Comparison of ENCODE assay signal across 1 cellular context in genomic region chr2:39494784-39495251, GRCh38.
TF ChIP-seq lines count a peak whose summit lies in the region.

No MANE protein-coding gene starts in this region.

TF ChIP-seq in K562, 482 proteins besides CTCF, POLR2A, EP300 and RAD21 (continued from another document and continues in another):
- TF ChIP-seq SMARCE1 (IDR thresholded peaks at IDR 0.05), result peak; percentile 36; the same call in 1 of the 2 replicates
- TF ChIP-seq HBP1 (CRISPR knock-in tag; IDR thresholded peaks at IDR 0.05), result no peak
- TF ChIP-seq HOXB6 (CRISPR knock-in tag; IDR thresholded peaks at IDR 0.05; ENCODE audit: borderline replicate concordance), result no peak
- TF ChIP-seq HNRNPL (IDR thresholded peaks at IDR 0.05; ENCODE audit: low read depth, low read length), result no peak
- 0 out of 4 replicates have a peak, but pooled peaks of 1 of the 2 experiments have one; percentile 36 for TF ChIP-seq HDAC1 (IDR thresholded peaks at IDR 0.05)
- TF ChIP-seq, protein P1, sequence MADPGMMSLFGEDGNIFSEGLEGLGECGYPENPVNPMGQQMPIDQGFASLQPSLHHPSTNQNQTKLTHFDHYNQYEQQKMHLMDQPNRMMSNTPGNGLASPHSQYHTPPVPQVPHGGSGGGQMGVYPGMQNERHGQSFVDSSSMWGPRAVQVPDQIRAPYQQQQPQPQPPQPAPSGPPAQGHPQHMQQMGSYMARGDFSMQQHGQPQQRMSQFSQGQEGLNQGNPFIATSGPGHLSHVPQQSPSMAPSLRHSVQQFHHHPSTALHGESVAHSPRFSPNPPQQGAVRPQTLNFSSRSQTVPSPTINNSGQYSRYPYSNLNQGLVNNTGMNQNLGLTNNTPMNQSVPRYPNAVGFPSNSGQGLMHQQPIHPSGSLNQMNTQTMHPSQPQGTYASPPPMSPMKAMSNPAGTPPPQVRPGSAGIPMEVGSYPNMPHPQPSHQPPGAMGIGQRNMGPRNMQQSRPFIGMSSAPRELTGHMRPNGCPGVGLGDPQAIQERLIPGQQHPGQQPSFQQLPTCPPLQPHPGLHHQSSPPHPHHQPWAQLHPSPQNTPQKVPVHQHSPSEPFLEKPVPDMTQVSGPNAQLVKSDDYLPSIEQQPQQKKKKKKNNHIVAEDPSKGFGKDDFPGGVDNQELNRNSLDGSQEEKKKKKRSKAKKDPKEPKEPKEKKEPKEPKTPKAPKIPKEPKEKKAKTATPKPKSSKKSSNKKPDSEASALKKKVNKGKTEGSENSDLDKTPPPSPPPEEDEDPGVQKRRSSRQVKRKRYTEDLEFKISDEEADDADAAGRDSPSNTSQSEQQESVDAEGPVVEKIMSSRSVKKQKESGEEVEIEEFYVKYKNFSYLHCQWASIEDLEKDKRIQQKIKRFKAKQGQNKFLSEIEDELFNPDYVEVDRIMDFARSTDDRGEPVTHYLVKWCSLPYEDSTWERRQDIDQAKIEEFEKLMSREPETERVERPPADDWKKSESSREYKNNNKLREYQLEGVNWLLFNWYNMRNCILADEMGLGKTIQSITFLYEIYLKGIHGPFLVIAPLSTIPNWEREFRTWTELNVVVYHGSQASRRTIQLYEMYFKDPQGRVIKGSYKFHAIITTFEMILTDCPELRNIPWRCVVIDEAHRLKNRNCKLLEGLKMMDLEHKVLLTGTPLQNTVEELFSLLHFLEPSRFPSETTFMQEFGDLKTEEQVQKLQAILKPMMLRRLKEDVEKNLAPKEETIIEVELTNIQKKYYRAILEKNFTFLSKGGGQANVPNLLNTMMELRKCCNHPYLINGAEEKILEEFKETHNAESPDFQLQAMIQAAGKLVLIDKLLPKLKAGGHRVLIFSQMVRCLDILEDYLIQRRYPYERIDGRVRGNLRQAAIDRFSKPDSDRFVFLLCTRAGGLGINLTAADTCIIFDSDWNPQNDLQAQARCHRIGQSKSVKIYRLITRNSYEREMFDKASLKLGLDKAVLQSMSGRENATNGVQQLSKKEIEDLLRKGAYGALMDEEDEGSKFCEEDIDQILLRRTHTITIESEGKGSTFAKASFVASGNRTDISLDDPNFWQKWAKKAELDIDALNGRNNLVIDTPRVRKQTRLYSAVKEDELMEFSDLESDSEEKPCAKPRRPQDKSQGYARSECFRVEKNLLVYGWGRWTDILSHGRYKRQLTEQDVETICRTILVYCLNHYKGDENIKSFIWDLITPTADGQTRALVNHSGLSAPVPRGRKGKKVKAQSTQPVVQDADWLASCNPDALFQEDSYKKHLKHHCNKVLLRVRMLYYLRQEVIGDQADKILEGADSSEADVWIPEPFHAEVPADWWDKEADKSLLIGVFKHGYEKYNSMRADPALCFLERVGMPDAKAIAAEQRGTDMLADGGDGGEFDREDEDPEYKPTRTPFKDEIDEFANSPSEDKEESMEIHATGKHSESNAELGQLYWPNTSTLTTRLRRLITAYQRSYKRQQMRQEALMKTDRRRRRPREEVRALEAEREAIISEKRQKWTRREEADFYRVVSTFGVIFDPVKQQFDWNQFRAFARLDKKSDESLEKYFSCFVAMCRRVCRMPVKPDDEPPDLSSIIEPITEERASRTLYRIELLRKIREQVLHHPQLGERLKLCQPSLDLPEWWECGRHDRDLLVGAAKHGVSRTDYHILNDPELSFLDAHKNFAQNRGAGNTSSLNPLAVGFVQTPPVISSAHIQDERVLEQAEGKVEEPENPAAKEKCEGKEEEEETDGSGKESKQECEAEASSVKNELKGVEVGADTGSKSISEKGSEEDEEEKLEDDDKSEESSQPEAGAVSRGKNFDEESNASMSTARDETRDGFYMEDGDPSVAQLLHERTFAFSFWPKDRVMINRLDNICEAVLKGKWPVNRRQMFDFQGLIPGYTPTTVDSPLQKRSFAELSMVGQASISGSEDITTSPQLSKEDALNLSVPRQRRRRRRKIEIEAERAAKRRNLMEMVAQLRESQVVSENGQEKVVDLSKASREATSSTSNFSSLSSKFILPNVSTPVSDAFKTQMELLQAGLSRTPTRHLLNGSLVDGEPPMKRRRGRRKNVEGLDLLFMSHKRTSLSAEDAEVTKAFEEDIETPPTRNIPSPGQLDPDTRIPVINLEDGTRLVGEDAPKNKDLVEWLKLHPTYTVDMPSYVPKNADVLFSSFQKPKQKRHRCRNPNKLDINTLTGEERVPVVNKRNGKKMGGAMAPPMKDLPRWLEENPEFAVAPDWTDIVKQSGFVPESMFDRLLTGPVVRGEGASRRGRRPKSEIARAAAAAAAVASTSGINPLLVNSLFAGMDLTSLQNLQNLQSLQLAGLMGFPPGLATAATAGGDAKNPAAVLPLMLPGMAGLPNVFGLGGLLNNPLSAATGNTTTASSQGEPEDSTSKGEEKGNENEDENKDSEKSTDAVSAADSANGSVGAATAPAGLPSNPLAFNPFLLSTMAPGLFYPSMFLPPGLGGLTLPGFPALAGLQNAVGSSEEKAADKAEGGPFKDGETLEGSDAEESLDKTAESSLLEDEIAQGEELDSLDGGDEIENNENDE (IDR thresholded peaks at IDR 0.05; ENCODE audit: low read depth, low read length), result no peak
- TF ChIP-seq, protein P2, sequence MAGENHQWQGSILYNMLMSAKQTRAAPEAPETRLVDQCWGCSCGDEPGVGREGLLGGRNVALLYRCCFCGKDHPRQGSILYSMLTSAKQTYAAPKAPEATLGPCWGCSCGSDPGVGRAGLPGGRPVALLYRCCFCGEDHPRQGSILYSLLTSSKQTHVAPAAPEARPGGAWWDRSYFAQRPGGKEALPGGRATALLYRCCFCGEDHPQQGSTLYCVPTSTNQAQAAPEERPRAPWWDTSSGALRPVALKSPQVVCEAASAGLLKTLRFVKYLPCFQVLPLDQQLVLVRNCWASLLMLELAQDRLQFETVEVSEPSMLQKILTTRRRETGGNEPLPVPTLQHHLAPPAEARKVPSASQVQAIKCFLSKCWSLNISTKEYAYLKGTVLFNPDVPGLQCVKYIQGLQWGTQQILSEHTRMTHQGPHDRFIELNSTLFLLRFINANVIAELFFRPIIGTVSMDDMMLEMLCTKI (IDR thresholded peaks at IDR 0.05; ENCODE audit: partially characterized antibody), result no peak
- TF ChIP-seq EZH2 (IDR thresholded peaks at IDR 0.05; ENCODE audit: borderline replicate concordance, low read depth, low read length), result no peak
- TF ChIP-seq TCF3 (CRISPR knock-in tag; IDR thresholded peaks at IDR 0.05), result 0 out of 2 replicates have a peak, but pooled peaks have one; percentile 10
- TF ChIP-seq RUNX1 (IDR thresholded peaks at IDR 0.05; ENCODE audit: low read depth), result no peak
- TF ChIP-seq ZNF280A (IDR thresholded peaks at IDR 0.05; ENCODE audit: low read depth, partially characterized antibody), result no peak
- TF ChIP-seq HDGF (IDR thresholded peaks at IDR 0.05), result no peak
- TF ChIP-seq, protein P3, sequence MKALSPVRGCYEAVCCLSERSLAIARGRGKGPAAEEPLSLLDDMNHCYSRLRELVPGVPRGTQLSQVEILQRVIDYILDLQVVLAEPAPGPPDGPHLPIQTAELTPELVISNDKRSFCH (CRISPR knock-in tag; IDR thresholded peaks at IDR 0.05), result no peak
- TF ChIP-seq, protein P3 (tag; IDR thresholded peaks at IDR 0.05), result no peak
- TF ChIP-seq, protein P4, sequence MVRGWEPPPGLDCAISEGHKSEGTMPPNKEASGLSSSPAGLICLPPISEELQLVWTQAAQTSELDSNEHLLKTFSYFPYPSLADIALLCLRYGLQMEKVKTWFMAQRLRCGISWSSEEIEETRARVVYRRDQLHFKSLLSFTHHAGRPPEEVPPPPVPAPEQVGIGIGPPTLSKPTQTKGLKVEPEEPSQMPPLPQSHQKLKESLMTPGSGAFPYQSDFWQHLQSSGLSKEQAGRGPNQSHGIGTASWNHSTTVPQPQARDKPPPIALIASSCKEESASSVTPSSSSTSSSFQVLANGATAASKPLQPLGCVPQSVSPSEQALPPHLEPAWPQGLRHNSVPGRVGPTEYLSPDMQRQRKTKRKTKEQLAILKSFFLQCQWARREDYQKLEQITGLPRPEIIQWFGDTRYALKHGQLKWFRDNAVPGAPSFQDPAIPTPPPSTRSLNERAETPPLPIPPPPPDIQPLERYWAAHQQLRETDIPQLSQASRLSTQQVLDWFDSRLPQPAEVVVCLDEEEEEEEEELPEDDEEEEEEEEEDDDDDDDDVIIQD (CRISPR knock-in tag; IDR thresholded peaks at IDR 0.05), result no peak
- TF ChIP-seq CCNT2 (IDR thresholded peaks at IDR 0.05; ENCODE audit: borderline replicate concordance, extremely low read depth, insufficient read length, low read depth, low read length), result no peak
- no peak for TF ChIP-seq ZNF592 (IDR thresholded peaks at IDR 0.05)
- no peak for TF ChIP-seq PHF8 (IDR thresholded peaks at IDR 0.05; ENCODE audit: borderline replicate concordance, low read length)
- TF ChIP-seq RBM17 (IDR thresholded peaks at IDR 0.05; ENCODE audit: borderline replicate concordance, low read depth, low read length), result no peak
- no peak for TF ChIP-seq NCOA6 (IDR thresholded peaks at IDR 0.05)
- TF ChIP-seq RBBP5 (IDR thresholded peaks at IDR 0.05; ENCODE audit: borderline replicate concordance, insufficient read depth, low read length, poor library complexity, severe bottlenecking), result no peak
- TF ChIP-seq ZBTB2 (IDR thresholded peaks at IDR 0.05), result no peak
- TF ChIP-seq ZNF224 (CRISPR knock-in tag; IDR thresholded peaks at IDR 0.05), result no peak
- TF ChIP-seq SMARCA4 (IDR thresholded peaks at IDR 0.05), result peak; percentile 37; the same call in 1 of the 2 replicates
- TF ChIP-seq, protein P5, sequence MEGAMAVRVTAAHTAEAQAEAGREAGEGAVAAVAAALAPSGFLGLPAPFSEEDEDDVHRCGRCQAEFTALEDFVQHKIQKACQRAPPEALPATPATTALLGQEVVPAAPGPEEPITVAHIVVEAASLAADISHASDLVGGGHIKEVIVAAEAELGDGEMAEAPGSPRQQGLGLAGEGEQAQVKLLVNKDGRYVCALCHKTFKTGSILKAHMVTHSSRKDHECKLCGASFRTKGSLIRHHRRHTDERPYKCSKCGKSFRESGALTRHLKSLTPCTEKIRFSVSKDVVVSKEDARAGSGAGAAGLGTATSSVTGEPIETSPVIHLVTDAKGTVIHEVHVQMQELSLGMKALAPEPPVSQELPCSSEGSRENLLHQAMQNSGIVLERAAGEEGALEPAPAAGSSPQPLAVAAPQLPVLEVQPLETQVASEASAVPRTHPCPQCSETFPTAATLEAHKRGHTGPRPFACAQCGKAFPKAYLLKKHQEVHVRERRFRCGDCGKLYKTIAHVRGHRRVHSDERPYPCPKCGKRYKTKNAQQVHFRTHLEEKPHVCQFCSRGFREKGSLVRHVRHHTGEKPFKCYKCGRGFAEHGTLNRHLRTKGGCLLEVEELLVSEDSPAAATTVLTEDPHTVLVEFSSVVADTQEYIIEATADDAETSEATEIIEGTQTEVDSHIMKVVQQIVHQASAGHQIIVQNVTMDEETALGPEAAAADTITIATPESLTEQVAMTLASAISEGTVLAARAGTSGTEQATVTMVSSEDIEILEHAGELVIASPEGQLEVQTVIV (CRISPR knock-in tag; IDR thresholded peaks at IDR 0.05; ENCODE audit: borderline replicate concordance), result no peak
- peak; percentile 37; the same call in 1 of the 2 replicates for TF ChIP-seq CBFA2T3 (IDR thresholded peaks at IDR 0.05)
- TF ChIP-seq ZBED1 (IDR thresholded peaks at IDR 0.05), result no peak
- TF ChIP-seq TBP (optimal IDR thresholded peaks at IDR 0.05; ENCODE audit: low read depth, low read length), result no peak
